In genomic region chr10:69936091-69936490, GRCh38 we compare ENCODE assay signal across 9 cellular contexts.
A peak's percentile ranks its signal among the peaks of the same experiment; 100 is the strongest.
DNase-seq lines count a peak whose midpoint lies in the region; ATAC-seq and TF ChIP-seq lines count a peak whose summit lies in the region.
"Had no signal": no experiment of that assay in that cellular context is flagged by ENCODE, and none has a peak within 500 bp of the region (broad histone marks: within the 10 kb centered on the region; RNA-seq: fewer than 3 reads in every experiment).

No MANE protein-coding gene starts in this region.

- ATAC-seq in GM19351 (IDR thresholded peaks at IDR 0.05; ENCODE audit: unreplicated experiment) = peak; percentile 47
- ATAC-seq in HG03342 (IDR thresholded peaks at IDR 0.05; ENCODE audit: unreplicated experiment) = no peak
- no peak for ATAC-seq in HG03457 (IDR thresholded peaks at IDR 0.05; ENCODE audit: unreplicated experiment)

- peaks cover 2 to 10% (median 4%) of the 10 kb centered on the region in 3 donors for H3K27me3 Mint-ChIP-seq in CD14-positive monocyte (ENCODE audit: low read depth in 3 of 3)

- H3K4me1 Mint-ChIP-seq in CD14-positive monocyte = peaks cover 10% of the 10 kb centered on the region

- peaks cover 0 to 3% of the 10 kb centered on the region in 2 donors for H3K36me3 Mint-ChIP-seq in CD14-positive monocyte

- H3K9me3 Mint-ChIP-seq in CD14-positive monocyte = peaks cover 5 to 11% (median 6%) of the 10 kb centered on the region in 7 donors

- no peak overlapping the region for H3K27ac Mint-ChIP-seq in CD14-positive monocyte

- no peak for DNase-seq in CD14-positive monocyte (ENCODE audit: low spot score)
- peak; percentile 12 for DNase-seq in SK-MEL-5 (ENCODE audit: low read depth, low spot score)
- peak; percentile 7 for DNase-seq in glomerular visceral epithelial cell (ENCODE audit: extremely low spot score)
- DNase-seq in SHP77 treated with DMSO at 0.1 percent for 48 hours (lab: John Stamatoyannopoulos, UW) = no peak
- no peak for DNase-seq in stimulated activated CD4-positive, alpha-beta T cell treated with anti-CD3 and anti-CD28 coated beads, Interleukin-4, amount 100 ng/mL, for 4 hours
- DNase-seq: NCI-H1436 had no signal

- in situ Hi-C loops in SK-MEL-5 (cut with HindIII; ENCODE audit: low pct_unique_long_range_greater_than_20kb, low sequenced_read_pairs) = no loop called here

- peak; percentile 25 for TF ChIP-seq CTCF in CD14-positive monocyte (IDR thresholded peaks at IDR 0.05)

- intact Hi-C loops in CD14-positive monocyte (cut with micrococcal nuclease) = no loop called here

- H3K4me3 Mint-ChIP-seq in CD14-positive monocyte = no peak overlapping the region

Comparison
In these comparisons a context has a peak if more than half of its experiments do, and no peak if none do; other contexts are left out.
1. DNase-seq: peak in SK-MEL-5 (single experiment) and glomerular visceral epithelial cell (single experiment); none in CD14-positive monocyte (single experiment), SHP77 treated with DMSO at 0.1 percent for 48 hours (single experiment) and stimulated activated CD4-positive, alpha-beta T cell treated with anti-CD3 and anti-CD28 coated beads, Interleukin-4, amount 100 ng/mL, for 4 hours (0 of 2).